ENCODE assay signal across 1 cellular context in genomic region chr4:8910100-8910821, GRCh38.
TF ChIP-seq lines count a peak whose summit lies in the region.

No MANE protein-coding gene starts in this region.

TF ChIP-seq in HEK293, 187 proteins besides CTCF, POLR2A, EP300 and RAD21 (continued from another document):
- peak; percentile 21; the same call in 1 of the 2 replicates for TF ChIP-seq ZBTB48 (tag by site-specific recombination; IDR thresholded peaks at IDR 0.05)
- TF ChIP-seq ZNF514 (tag by site-specific recombination; IDR thresholded peaks at IDR 0.05): no peak
